Comparison of ENCODE assay signal across 27 cellular contexts in genomic region chr12:113398346-113399290, GRCh38. TPM values are rescaled to one million over a fixed set of nuclear protein-coding genes. Genes with fewer than 3 reads are reported as not detected.
"Had no signal": no experiment of that assay in that cellular context is flagged by ENCODE, and none has a peak within 500 bp of the region (broad histone marks: within the 10 kb centered on the region; RNA-seq: fewer than 3 reads in every experiment).

No MANE protein-coding gene starts in this region.

- ATAC-seq: activated naive CD8-positive, alpha-beta T cell treated with anti-CD3 and anti-CD28 coated beads, Interleukin-2, amount 50 U/mL, for 24 hours; activated T-cell treated with anti-CD3 and anti-CD28 coated beads, Interleukin-2, amount 50 U/mL, for 4 hours had no signal

- H3K27me3 ChIP-seq: SJSA1 had no signal

- H3K27ac ChIP-seq: SJSA1 had no signal

- H3K4me3 ChIP-seq: SJSA1 had no signal

- H3K9me3 ChIP-seq: SJSA1, SK-N-SH had no signal

- DNase-seq: activated CD4-positive, alpha-beta memory T cell treated with anti-CD3 and anti-CD28 coated beads for 36 hours; activated CD4-positive, alpha-beta T cell treated with anti-CD3 and anti-CD28 coated beads, Interleukin-2, amount 10 ng/mL, durations not matched to agents 24 days and 14 days; activated CD8-positive, alpha-beta memory T cell treated with anti-CD3 and anti-CD28 coated beads, Interleukin-2, amount 50 U/mL, for 4 hours; activated gamma-delta T cell treated with Interleukin-2 at 50 U/mL for 16 hours; activated naive CD4-positive, alpha-beta T cell treated with anti-CD3 and anti-CD28 coated beads for 36 hours; activated naive CD8-positive, alpha-beta T cell treated with anti-CD3 and anti-CD28 coated beads, Interleukin-2, amount 50 U/mL, for 24 hours; activated T-cell treated with anti-CD3 and anti-CD28 coated beads for 4 hours; activated T-cell treated with anti-CD3 and anti-CD28 coated beads, Interleukin-2, amount 50 U/mL, for 4 hours; anterior cingulate cortex; caudate nucleus; cerebellar nuclear complex; MM.1S; MV-4-11; NCI-H1092; NCI-H1436 treated with DMSO at 0.1 percent for 48 hours; NCI-H1694 treated with DMSO at 0.1 percent for 48 hours; NCI-H2029; NCI-H345; NCI-H524 treated with DMSO at 0.1 percent for 48 hours; SHP77 treated with DMSO at 0.1 percent for 48 hours; SK-N-SH had no signal

- H3K4me1 ChIP-seq: SJSA1 had no signal

- FAIRE-seq: bronchial epithelial cell, TTC549 had no signal

- H3K36me3 ChIP-seq: SJSA1 had no signal

RNA-seq across cellular contexts. Expression of gene SDS, which starts 5.1 kb away (rescaled TPM):
- total RNA-seq: activated CD4-positive, alpha-beta memory T cell treated with anti-CD3 and anti-CD28 coated beads for 36 hours; activated CD4-positive, alpha-beta T cell treated with anti-CD3 and anti-CD28 coated beads, Interleukin-2, amount 10 ng/mL, durations not matched to agents 24 days and 14 days; activated naive CD4-positive, alpha-beta T cell treated with anti-CD3 and anti-CD28 coated beads for 36 hours; activated T-helper 1 cell treated with anti-CD3 and anti-CD28 coated beads, Interleukin-12 subunit alpha, Interleukin-12 subunit beta, Interleukin-2, Interleukin-4 antibody, amounts not matched to agents 30 ng/mL and 10 ng/mL and 1 ng/mL, durations not matched to agents 14 hours and 24 hours and 36 hours; bronchial epithelial cell; LHCN-M2; RPMI7951; SJSA1 had no signal

RNA-seq across cellular contexts. Expression of gene SDSL, which starts 23.6 kb away (rescaled TPM):
- total RNA-seq: activated CD4-positive, alpha-beta memory T cell treated with anti-CD3 and anti-CD28 coated beads for 36 hours; activated naive CD4-positive, alpha-beta T cell treated with anti-CD3 and anti-CD28 coated beads for 36 hours had no signal
